In genomic region chr14:22555573-22556011, GRCh38 we compare ENCODE assay signal across 8 cellular contexts. TPM values are rescaled to one million over a fixed set of nuclear protein-coding genes. Genes with fewer than 3 reads are reported as not detected.
DNase-seq lines count a peak whose midpoint lies in the region; ATAC-seq, FAIRE-seq and TF ChIP-seq lines count a peak whose summit lies in the region.

No MANE protein-coding gene starts in this region.

- H4K8ac ChIP-seq in H1 (ENCODE audit: extremely low read depth, insufficient read depth, low read length), result no peak overlapping the region

- peaks cover 54% of the 10 kb centered on the region for H3K36me3 ChIP-seq in DOHH2 (ENCODE audit: control insufficient read depth, low read length)
- H3K36me3 ChIP-seq in H1 (ENCODE audit: control insufficient read depth in 2 of 4, insufficient read depth in 4 of 4, low read length in 3 of 4), result no peaks in the 10 kb centered on the region
- no peaks in the 10 kb centered on the region for H3K36me3 ChIP-seq in suprapubic skin
- no peaks in the 10 kb centered on the region for H3K36me3 ChIP-seq in gastrocnemius medialis

- H3K9me3 ChIP-seq in DOHH2 (ENCODE audit: control insufficient read depth, insufficient read depth, low read length) (no peaks in the 10 kb centered on the region), H1 (ENCODE audit: insufficient read depth in 2 of 2, low read depth in 1 of 2, low read length in 1 of 2) (no peaks in the 10 kb centered on the region), suprapubic skin (no peaks in the 10 kb centered on the region), gastrocnemius medialis (no peaks in the 10 kb centered on the region)

- TF ChIP-seq CTCF in DOHH2 (IDR thresholded peaks at IDR 0.05; ENCODE audit: low read depth, low read length, poor library complexity, severe bottlenecking) (no peak), H1 (IDR thresholded peaks at IDR 0.05; ENCODE audit: control extremely low read depth in 1 of 3, insufficient read depth in 1 of 3, low read depth in 1 of 3, low read length in 3 of 3) (no peak), suprapubic skin (IDR thresholded peaks at IDR 0.05) (no peak), gastrocnemius medialis (IDR thresholded peaks at IDR 0.05 in 4 of 5, conservative IDR thresholded peaks at IDR 0.05 in 1 of 5) (no peak)

- H3K23me2 ChIP-seq in H1 (ENCODE audit: low read depth, low read length), result no peaks in the 10 kb centered on the region

- no peak overlapping the region for H3K56ac ChIP-seq in H1 (replicated peaks; ENCODE audit: insufficient read length, low read depth, low read length)

- H3K27ac ChIP-seq in DOHH2 (ENCODE audit: low read depth, low read length), result peak overlapping the region; percentile 99
- H3K27ac ChIP-seq in H1 (ENCODE audit: low read depth, low read length), result no peak overlapping the region
- H3K27ac ChIP-seq in suprapubic skin, result peak overlapping the region; percentile 35
- H3K27ac ChIP-seq in gastrocnemius medialis, result no peak overlapping the region

- peak overlapping the region; percentile 55; the same call in 1 of the 2 replicates for H2BK20ac ChIP-seq in H1 (ENCODE audit: low read length)

- H3K4me3 ChIP-seq in DOHH2 (ENCODE audit: low read length) (peak overlapping the region; percentile 66), H1 (ENCODE audit: extremely low read depth in 1 of 4, insufficient read depth in 2 of 4, low read depth in 3 of 4, low read length in 4 of 4) (no peak overlapping the region), suprapubic skin (no peak overlapping the region), gastrocnemius medialis (no peak overlapping the region)

- H3K9me2 ChIP-seq in DOHH2 (replicated peaks; ENCODE audit: control insufficient read depth, low read length), result no peaks in the 10 kb centered on the region

- H3K79me1 ChIP-seq in H1 (ENCODE audit: low read depth, low read length), result no peaks in the 10 kb centered on the region

- H3F3A ChIP-seq in DOHH2 (ENCODE audit: control insufficient read depth, insufficient read depth), result peaks cover 25% of the 10 kb centered on the region

- TF ChIP-seq RAD21 in H1 (IDR thresholded peaks at IDR 0.05 in 1 of 2, conservative IDR thresholded peaks at IDR 0.05 in 1 of 2; ENCODE audit: low read depth in 2 of 2, low read length in 2 of 2), result no peak

- H2BK120ac ChIP-seq in H1 (replicated peaks; ENCODE audit: low read depth, low read length), result no peak overlapping the region

- H3K27me3 ChIP-seq in DOHH2 (ENCODE audit: control insufficient read depth, low read length) (no peaks in the 10 kb centered on the region), H1 (replicated peaks in 1 of 4; ENCODE audit: control insufficient read depth in 3 of 4, extremely low read depth in 1 of 4, insufficient read depth in 3 of 4, low read length in 3 of 4) (no peaks in the 10 kb centered on the region), suprapubic skin (no peaks in the 10 kb centered on the region), gastrocnemius medialis (no peaks in the 10 kb centered on the region)

- peak overlapping the region; percentile 89; the same call in 1 of the 2 replicates for H2BK12ac ChIP-seq in H1 (ENCODE audit: low read depth, low read length)

- H4K5ac ChIP-seq in H1 (ENCODE audit: insufficient read length, low read depth, low read length), result no peak overlapping the region

- ATAC-seq in HG02763 (IDR thresholded peaks at IDR 0.05; ENCODE audit: unreplicated experiment) (peak; percentile 7), gastrocnemius medialis (no peak)

- H2AFZ ChIP-seq in H1 (ENCODE audit: low read length), result no peak overlapping the region

- whole genome bisulfite sequencing in H1 (ENCODE audit: extremely low coverage in 1 of 2, insufficient coverage in 1 of 2, insufficient read length in 1 of 2, insufficient replicate concordance in 2 of 2, low coverage in 1 of 2, low lambda C conversion rate in 2 of 2, missing lambda C conversion rate in 1 of 2), 2 experiments, result 91% methylated on average over 2 of the region's 2 CpGs; no CpG with 5 or more reads in 1 of the 2 experiments
- WGBS in suprapubic skin, result 72% methylated on average over 2 of the region's 2 CpGs

- 0 out of 2 replicates have a peak overlapping the region, but pooled peaks have one; percentile 90 for H2BK5ac ChIP-seq in H1 (ENCODE audit: low read depth, low read length)

- CTCF ChIA-PET in H1 (lab: Charles Lee; ENCODE audit: partially characterized antibody), result interaction anchor here (0.6 to 3.5 kb wide), 24 partner anchors 9 to 1776 kb away, joined by 3 to 38 read pairs (median 5); no protein-coding TSS in a partner anchor

- DNase-seq in T-helper 1 cell, result peak in 3 of 5 donors; percentile 49 to 77 (median 52)
- DNase-seq in H1 (ENCODE audit: low read depth in 1 of 2, low spot score in 2 of 2), result no peak
- DNase-seq in suprapubic skin (ENCODE audit: low spot score in 2 of 2), result no peak
- no peak for DNase-seq in AG08395 (ENCODE audit: low spot score)
- no peak for DNase-seq in gastrocnemius medialis
- no peak for DNase-seq in SKM-1 (lab: John Stamatoyannopoulos, UW; ENCODE audit: unreplicated experiment)

- H4K20me1 ChIP-seq in DOHH2 (ENCODE audit: control insufficient read depth, insufficient read depth, low read depth, low read length), result no peaks in the 10 kb centered on the region
- H4K20me1 ChIP-seq in H1 (replicated peaks in 1 of 2; ENCODE audit: control insufficient read depth in 1 of 2, insufficient read depth in 2 of 2, low read length in 2 of 2), result no peaks in the 10 kb centered on the region

- intact Hi-C loops in gastrocnemius medialis (cut with DNase I; ENCODE audit: low total_unique reads), result loop anchor here (2.0 to 5.0 kb wide), 5 partner anchors 97 to 427 kb away; partner anchors contain the start of genes AJUBA and OXA1L

- H3K79me2 ChIP-seq in DOHH2 (ENCODE audit: control insufficient read depth, low read length) (peaks cover 1% of the 10 kb centered on the region; the same call in 1 of the 2 replicates), H1 (ENCODE audit: control insufficient read depth in 1 of 2, insufficient read depth in 2 of 2, low read length in 2 of 2) (no peaks in the 10 kb centered on the region)

- FAIRE-seq in H1 (lab: Jason Lieb, UNC), result no peak

- peak overlapping the region; percentile 85 for H3K4me2 ChIP-seq in DOHH2 (ENCODE audit: low read length)
- no peak overlapping the region for H3K4me2 ChIP-seq in H1 (ENCODE audit: insufficient read depth in 1 of 2, low read depth in 2 of 2, low read length in 2 of 2)

- H3K4ac ChIP-seq in H1 (replicated peaks; ENCODE audit: insufficient read length, low read depth, low read length), result no peak overlapping the region

- no peak overlapping the region for H3K9ac ChIP-seq in H1 (replicated peaks in 1 of 4; ENCODE audit: extremely low read depth in 1 of 4, low read depth in 3 of 4, low read length in 3 of 4)

- peak overlapping the region; percentile 65; the same call in 1 of the 2 replicates for H2AK5ac ChIP-seq in H1 (ENCODE audit: low read depth, low read length)

- H3K14ac ChIP-seq in H1 (ENCODE audit: insufficient read length), result no peak overlapping the region

- no peak overlapping the region for H3K23ac ChIP-seq in H1 (ENCODE audit: insufficient read length)

- H4K91ac ChIP-seq in H1 (replicated peaks; ENCODE audit: insufficient read length, low read length), result peak overlapping the region; percentile 38

- H2BK15ac ChIP-seq in H1 (ENCODE audit: low read length), result 0 out of 2 replicates have a peak overlapping the region, but pooled peaks have one; percentile 88

- H3K18ac ChIP-seq in H1 (ENCODE audit: extremely low read depth, low read length), result 0 out of 2 replicates have a peak overlapping the region, but pooled peaks have one; percentile 40

- TF ChIP-seq POLR2A in H1 (IDR thresholded peaks at IDR 0.05; ENCODE audit: control extremely low read depth in 1 of 2, low read depth in 2 of 2, low read length in 2 of 2) (no peak), suprapubic skin (IDR thresholded peaks at IDR 0.05) (no peak), gastrocnemius medialis (IDR thresholded peaks at IDR 0.05) (no peak)

- H3K4me1 ChIP-seq in DOHH2 (ENCODE audit: control insufficient read depth, low read length) (peaks cover 95% of the 10 kb centered on the region), H1 (replicated peaks in 1 of 4; ENCODE audit: control insufficient read depth in 3 of 4, insufficient read depth in 4 of 4, low read length in 3 of 4) (peaks cover 2 to 12% (median 7%) of the 10 kb centered on the region in 4 experiments; a peak in 6 of 7 replicates), suprapubic skin (peaks cover 23% of the 10 kb centered on the region), gastrocnemius medialis (peaks cover 14 to 18% of the 10 kb centered on the region in 2 donors)

- POLR2A ChIA-PET in H1 (lab: Charles Lee; ENCODE audit: partially characterized antibody), result interaction anchor here (0.6 to 1.7 kb wide), 4 partner anchors 8 to 97 kb away, joined by 3 to 4 read pairs (median 3); partner anchors contain the start of gene DAD1

- in situ Hi-C loops in gastrocnemius medialis (cut with MboI; ENCODE audit: low sequenced_read_pairs in 4 of 4), result loop anchor here in 1 of 4 donors (25.0 kb wide), 1 partner anchor 307 kb away; the partner anchor contains the start of gene LRP10

- no peak for TF ChIP-seq EP300 in H1 (IDR thresholded peaks at IDR 0.05; ENCODE audit: borderline replicate concordance in 1 of 2, low read depth in 2 of 2, low read length in 2 of 2)
- TF ChIP-seq EP300 in suprapubic skin (IDR thresholded peaks at IDR 0.05), result no peak

RNA-seq across cellular contexts. Expression of gene DAD1, which starts 33.4 kb away (rescaled TPM):
- total RNA-seq in H1 (2021; fragmentation: NEBNext Ultra II Directional; extraction: Animal tissue kit (Norgen Biotek cat#: 25700)), result 131 and 133 TPM in 2 replicates
- 433 and 440 TPM in 2 replicates for polyA plus RNA-seq in H1 (2011; rRNA removed)
- 275 TPM for polyA plus RNA-seq in H1 (2011; cell fraction: cytosol; rRNA removed)
- 98.3 TPM for polyA plus RNA-seq in H1 (2011; cell fraction: nucleus; rRNA removed)
- 143 to 165 TPM (median 156 TPM) in 4 replicates for polyA plus RNA-seq in H1 (2012, experiment 1 of 2)
- polyA plus RNA-seq in H1 (2012, experiment 2 of 2), result 219 TPM
- 197 TPM for polyA plus RNA-seq in H1 (2013, experiment 1 of 2)
- polyA plus RNA-seq in H1 (2013, experiment 2 of 2), result 233 TPM
- polyA minus RNA-seq in H1 (2011; rRNA and poly(A)+ RNA removed), result 101 and 159 TPM in 2 replicates
- polyA minus RNA-seq in H1 (2011; cell fraction: cytosol; rRNA and poly(A)+ RNA removed), result 50.4 TPM
- 34.9 TPM for polyA minus RNA-seq in H1 (2011; cell fraction: nucleus; rRNA and poly(A)+ RNA removed)
- total RNA-seq in suprapubic skin (100 to 1,000 TPM; 110 to 212 (median 187) TPM), gastrocnemius medialis (100 to 1,000 TPM; 155 to 257 (median 209) TPM)

RNA-seq across cellular contexts. Expression of gene ABHD4, which starts 42.5 kb away (rescaled TPM):
- 32.4 and 37.1 TPM in 2 replicates for total RNA-seq in H1 (2021; fragmentation: NEBNext Ultra II Directional; extraction: Animal tissue kit (Norgen Biotek cat#: 25700))
- polyA plus RNA-seq in H1 (2011; rRNA removed), result 40.6 and 42.9 TPM in 2 replicates
- 33.3 TPM for polyA plus RNA-seq in H1 (2011; cell fraction: cytosol; rRNA removed)
- polyA plus RNA-seq in H1 (2011; cell fraction: nucleus; rRNA removed), result 39.0 TPM
- 21.3 to 29.2 TPM (median 25.0 TPM) in 4 replicates for polyA plus RNA-seq in H1 (2012, experiment 1 of 2)
- 25.7 TPM for polyA plus RNA-seq in H1 (2012, experiment 2 of 2)
- polyA plus RNA-seq in H1 (2013, experiment 1 of 2), result 25.1 TPM
- 26.5 TPM for polyA plus RNA-seq in H1 (2013, experiment 2 of 2)
- 34.9 and 36.6 TPM in 2 replicates for polyA minus RNA-seq in H1 (2011; rRNA and poly(A)+ RNA removed)
- polyA minus RNA-seq in H1 (2011; cell fraction: cytosol; rRNA and poly(A)+ RNA removed), result 12.8 TPM
- 22.9 TPM for polyA minus RNA-seq in H1 (2011; cell fraction: nucleus; rRNA and poly(A)+ RNA removed)
- total RNA-seq in suprapubic skin (10 to 100 TPM; 15.3 to 30.4 (median 21.8) TPM), gastrocnemius medialis (10 to 100 TPM; 17.1 to 38.7 (median 27.6) TPM)

Comparison
In these comparisons a context has a peak if more than half of its experiments do, and no peak if none do; other contexts are left out.
1. H3K27ac ChIP-seq: peak in DOHH2 (single experiment) and suprapubic skin (single experiment); none in H1 (single experiment) and gastrocnemius medialis (0 of 4).
2. DNase-seq: peak in T-helper 1 cell (3 of 5); none in H1 (0 of 2), suprapubic skin (0 of 2), AG08395 (single experiment), gastrocnemius medialis (0 of 2) and SKM-1 (single experiment).